In the genomic region with DNA sequence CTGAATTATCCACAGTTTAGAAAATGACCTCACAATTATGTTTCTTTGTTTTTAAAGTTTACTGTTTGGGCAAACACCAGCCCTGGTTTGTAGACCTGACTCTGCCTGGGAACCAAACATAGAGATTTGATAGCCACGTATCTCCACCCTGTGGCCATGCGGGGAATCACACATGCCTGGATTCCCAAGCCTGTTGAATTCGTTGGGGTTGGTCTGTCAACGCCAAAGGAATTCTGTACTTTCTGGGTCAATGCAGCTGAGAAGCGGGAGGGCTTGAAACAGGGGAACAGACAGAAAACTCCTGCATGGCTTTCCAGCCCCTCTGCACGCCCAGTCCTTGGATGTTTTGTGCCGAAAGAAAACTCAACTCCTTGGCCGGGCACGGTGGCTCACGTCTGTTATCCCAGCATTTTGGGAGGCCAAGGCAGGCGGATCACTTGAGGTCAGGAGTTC, we compare ENCODE assay signal across 1 cellular context.
TF ChIP-seq lines count a peak whose summit lies in the region.

No MANE protein-coding gene starts in this region.

TF ChIP-seq in HEK293, 187 proteins besides CTCF, POLR2A, EP300 and RAD21 (continued from another document):
- TF ChIP-seq SCRT2 (tag by site-specific recombination; IDR thresholded peaks at IDR 0.05) (peak; percentile 99), ZNF830 (tag by site-specific recombination; IDR thresholded peaks at IDR 0.05; ENCODE audit: low read depth) (no peak)
